In the genomic region with DNA sequence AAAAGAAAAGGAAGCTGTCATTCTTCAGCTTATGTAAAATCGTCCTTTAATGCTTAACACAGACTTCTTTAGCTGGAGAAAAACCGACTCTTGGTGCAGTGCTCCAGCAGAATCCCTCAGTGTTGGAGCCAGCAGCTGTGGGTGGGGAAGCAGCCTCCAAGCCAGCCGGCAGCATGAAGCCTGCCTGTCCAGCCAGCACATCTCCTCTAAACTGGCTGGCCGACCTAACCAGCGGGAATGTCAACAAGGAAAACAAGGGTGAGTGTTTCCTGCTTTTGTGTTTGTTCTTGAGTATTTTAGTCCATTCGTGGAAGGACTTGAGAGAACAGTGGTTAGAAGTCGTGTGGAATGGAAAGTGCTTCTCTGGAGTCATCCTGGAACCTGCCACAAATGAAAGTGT, we compare ENCODE assay signal across 13 cellular contexts. TPM values are rescaled to one million over a fixed set of nuclear protein-coding genes. Genes with fewer than 3 reads are reported as not detected.
DNase-seq lines count a peak whose midpoint lies in the region; ATAC-seq and TF ChIP-seq lines count a peak whose summit lies in the region.
"Had no signal": no experiment of that assay in that cellular context is flagged by ENCODE, and none has a peak within 500 bp of the region (broad histone marks: within the 10 kb centered on the region; RNA-seq: fewer than 3 reads in every experiment).

No MANE protein-coding gene starts in this region.

- H3K9me3 Mint-ChIP-seq in endothelial cell (ENCODE audit: unreplicated experiment) = no peaks in the 10 kb centered on the region
- no peaks in the 10 kb centered on the region for H3K9me3 Mint-ChIP-seq in activated T-cell treated with anti-CD3 and anti-CD28 coated beads, Interleukin-2, amount 50 U/mL, for 4 hours
- H3K9me3 Mint-ChIP-seq in WTC11 = no peaks in the 10 kb centered on the region
- H3K9me3 Mint-ChIP-seq: mesothelial cell of epicardium had no signal

- no peak for TF ChIP-seq POLR2A in testis (IDR thresholded peaks at IDR 0.05)

- CTCF ChIA-PET in WTC11 (lab: Charles Lee) = interaction anchor here (0.7 kb wide), 1 partner anchor 84 kb away, joined by 3 read pairs; no protein-coding TSS in a partner anchor

- H3K4me3 ChIP-seq in testis = no peak overlapping the region

- H3K4me3 Mint-ChIP-seq in endothelial cell (ENCODE audit: unreplicated experiment) (peak overlapping the region; percentile 29), WTC11 (no peak overlapping the region)
- no peak overlapping the region for H3K4me3 Mint-ChIP-seq in activated T-cell treated with anti-CD3 and anti-CD28 coated beads, Interleukin-2, amount 50 U/mL, for 4 hours
- H3K4me3 Mint-ChIP-seq: mesothelial cell of epicardium had no signal

- peaks cover 55% of the 10 kb centered on the region for H3K36me3 Mint-ChIP-seq in endothelial cell (ENCODE audit: low read depth, unreplicated experiment)
- H3K36me3 Mint-ChIP-seq in activated T-cell treated with anti-CD3 and anti-CD28 coated beads, Interleukin-2, amount 50 U/mL, for 4 hours (ENCODE audit: insufficient read depth) = peaks cover 72% of the 10 kb centered on the region
- H3K36me3 Mint-ChIP-seq in WTC11 = peaks cover 87% of the 10 kb centered on the region

- peak; percentile 5 for DNase-seq in NCI-H2029 (lab: John Stamatoyannopoulos, UW)
- DNase-seq in NCI-H2029 treated with DMSO at 0.1 percent for 48 hours (lab: John Stamatoyannopoulos, UW) = no peak
- DNase-seq in endothelial cell (ENCODE audit: low spot score) = peak; percentile 30
- DNase-seq in midbrain (lab: John Stamatoyannopoulos, UW) = peak; percentile 31
- peak; percentile 55 for DNase-seq in testis
- no peak for DNase-seq in HCEC 1CT
- DNase-seq in activated T-cell treated with anti-CD3 and anti-CD28 coated beads, Interleukin-2, amount 50 U/mL, for 4 hours = no peak
- no peak for DNase-seq in WTC11 (ENCODE audit: low spot score)
- DNase-seq: activated naive CD4-positive, alpha-beta T cell treated with anti-CD3 and anti-CD28 coated beads, Interleukin-2, amount 50 U/mL, for 16 hours; COR-L47; stimulated activated CD4-positive, alpha-beta T cell treated with anti-CD3 and anti-CD28 coated beads, Interleukin-2, amount 100 ng/mL, for 24 hours had no signal

- H3K27ac ChIP-seq in testis = peak overlapping the region in 1 of 2 donors; percentile 78
- H3K27ac ChIP-seq: 22Rv1 had no signal

- ATAC-seq in activated T-cell treated with anti-CD3 and anti-CD28 coated beads, Interleukin-2, amount 50 U/mL, for 4 hours = no peak
- no peak for ATAC-seq in WTC11

- no peaks in the 10 kb centered on the region for H3K27me3 ChIP-seq in testis

- intact Hi-C loops in testis (cut with DNase I; ENCODE audit: low total_unique reads) = no loop called here

- H3K9me3 ChIP-seq in testis = no peaks in the 10 kb centered on the region

- TF ChIP-seq CTCF in endothelial cell (IDR thresholded peaks at IDR 0.05; ENCODE audit: unreplicated experiment) = no peak
- no peak for TF ChIP-seq CTCF in testis (IDR thresholded peaks at IDR 0.05)
- no peak for TF ChIP-seq CTCF in WTC11 (IDR thresholded peaks at IDR 0.05)

- WGBS in testis, 2 donors = 43 to 50% methylated on average over 7 of the region's 7 CpGs

- POLR2A ChIA-PET in WTC11 (lab: Charles Lee) = no interaction called here

- H3K27ac Mint-ChIP-seq in endothelial cell (ENCODE audit: unreplicated experiment) (peak overlapping the region; percentile 74), WTC11 (no peak overlapping the region)
- H3K27ac Mint-ChIP-seq: mesothelial cell of epicardium had no signal

- H3K27me3 Mint-ChIP-seq in endothelial cell (ENCODE audit: unreplicated experiment) = no peaks in the 10 kb centered on the region
- H3K27me3 Mint-ChIP-seq in activated T-cell treated with anti-CD3 and anti-CD28 coated beads, Interleukin-2, amount 50 U/mL, for 4 hours (ENCODE audit: low read depth) = no peaks in the 10 kb centered on the region
- no peaks in the 10 kb centered on the region for H3K27me3 Mint-ChIP-seq in WTC11 (ENCODE audit: low read depth)

- peaks cover 30% of the 10 kb centered on the region for H3K4me1 ChIP-seq in testis

- H3K4me1 Mint-ChIP-seq in endothelial cell (ENCODE audit: unreplicated experiment) (peaks cover 19% of the 10 kb centered on the region), WTC11 (peaks cover 22% of the 10 kb centered on the region)
- H3K4me1 Mint-ChIP-seq in activated T-cell treated with anti-CD3 and anti-CD28 coated beads, Interleukin-2, amount 50 U/mL, for 4 hours (ENCODE audit: low read depth) = peaks cover 36% of the 10 kb centered on the region
- H3K4me1 Mint-ChIP-seq: mesothelial cell of epicardium had no signal

- H3K36me3 ChIP-seq in testis (ENCODE audit: low read depth, missing control alignments) = no peaks in the 10 kb centered on the region

TF ChIP-seq in WTC11, 78 proteins besides CTCF, POLR2A, EP300 and RAD21:
- no peak for TF ChIP-seq ATF1 (CRISPR knock-in tag; IDR thresholded peaks at IDR 0.05)
- TF ChIP-seq, protein P1, sequence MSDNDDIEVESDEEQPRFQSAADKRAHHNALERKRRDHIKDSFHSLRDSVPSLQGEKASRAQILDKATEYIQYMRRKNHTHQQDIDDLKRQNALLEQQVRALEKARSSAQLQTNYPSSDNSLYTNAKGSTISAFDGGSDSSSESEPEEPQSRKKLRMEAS (CRISPR knock-in tag; IDR thresholded peaks at IDR 0.05) = no peak
TF ChIP-seq in WTC11: peak in this region for 0.

RNA-seq across cellular contexts. Expression of a gene that starts 38.9 kb away (rescaled TPM):
- total RNA-seq in endothelial cell (ENCODE audit: unreplicated experiment) (63.9 TPM), testis (100 to 1,000 TPM in 1 of 2 donors, 10 to 100 TPM in 1; 88.8 to 106 TPM), WTC11 (2021) (34.2 to 46.2 TPM (median 45.4 TPM) in 3 replicates)
- polyA plus RNA-seq in testis (ENCODE audit: insufficient read depth, low read depth, low replicate concordance) = 126 TPM
- total RNA-seq in activated T-cell treated with anti-CD3 and anti-CD28 coated beads, Interleukin-2, amount 50 U/mL, for 4 hours = 10 to 100 TPM; 32.9 to 45.9 (median 36.5) TPM

Comparison
In these comparisons a context has a peak if more than half of its experiments do, and no peak if none do; other contexts are left out.
1. DNase-seq: peak in NCI-H2029 (single experiment), endothelial cell (single experiment), midbrain (single experiment) and testis (single experiment); none in NCI-H2029 treated with DMSO at 0.1 percent for 48 hours (single experiment), HCEC 1CT (single experiment), activated T-cell treated with anti-CD3 and anti-CD28 coated beads, Interleukin-2, amount 50 U/mL, for 4 hours (single experiment) and WTC11 (single experiment).